8 cellular contexts compared by ENCODE assay signal in genomic region chr18:3511980-3512379, GRCh38.
A peak's percentile ranks its signal among the peaks of the same experiment; 100 is the strongest.
DNase-seq lines count a peak whose midpoint lies in the region; ATAC-seq and TF ChIP-seq lines count a peak whose summit lies in the region.

No MANE protein-coding gene starts in this region.

- H3K36me3 ChIP-seq in smooth muscle cell (ENCODE audit: low read depth) = no peaks in the 10 kb centered on the region

- no peaks in the 10 kb centered on the region for H3K79me2 ChIP-seq in smooth muscle cell (ENCODE audit: low read depth)

- peak overlapping the region; percentile 26 for H3K27ac ChIP-seq in smooth muscle cell (ENCODE audit: low read depth)

- H3K27ac Mint-ChIP-seq in activated T-cell treated with anti-CD3 and anti-CD28 coated beads, Interleukin-2, amount 50 U/mL, for 24 hours = no peak overlapping the region
- peak overlapping the region; percentile 77 for H3K27ac Mint-ChIP-seq in central memory CD8-positive, alpha-beta T cell (ENCODE audit: low read depth)

- H3K4me1 ChIP-seq in smooth muscle cell (ENCODE audit: low read depth) = peaks cover 13% of the 10 kb centered on the region

- no peaks in the 10 kb centered on the region for H3K27me3 Mint-ChIP-seq in activated T-cell treated with anti-CD3 and anti-CD28 coated beads, Interleukin-2, amount 50 U/mL, for 4 hours (ENCODE audit: low read depth)
- no peaks in the 10 kb centered on the region for H3K27me3 Mint-ChIP-seq in activated T-cell treated with anti-CD3 and anti-CD28 coated beads, Interleukin-2, amount 50 U/mL, for 24 hours
- H3K27me3 Mint-ChIP-seq in central memory CD8-positive, alpha-beta T cell = no peaks in the 10 kb centered on the region

- no peak overlapping the region for H3K4me3 Mint-ChIP-seq in activated T-cell treated with anti-CD3 and anti-CD28 coated beads, Interleukin-2, amount 50 U/mL, for 4 hours
- H3K4me3 Mint-ChIP-seq in activated T-cell treated with anti-CD3 and anti-CD28 coated beads, Interleukin-2, amount 50 U/mL, for 24 hours = no peak overlapping the region
- peak overlapping the region; percentile 45 for H3K4me3 Mint-ChIP-seq in central memory CD8-positive, alpha-beta T cell

- WGBS in smooth muscle cell (ENCODE audit: low lambda C conversion rate) = 4% methylated on average over 2 of the region's 2 CpGs

- H3K4me2 ChIP-seq in smooth muscle cell = peak overlapping the region; percentile 2

- H3F3A ChIP-seq in smooth muscle cell (ENCODE audit: low read depth) = peaks cover 13% of the 10 kb centered on the region

- H3K4me1 Mint-ChIP-seq in activated T-cell treated with anti-CD3 and anti-CD28 coated beads, Interleukin-2, amount 50 U/mL, for 4 hours (ENCODE audit: low read depth) = peaks cover 10% of the 10 kb centered on the region
- H3K4me1 Mint-ChIP-seq in activated T-cell treated with anti-CD3 and anti-CD28 coated beads, Interleukin-2, amount 50 U/mL, for 24 hours (ENCODE audit: low read depth) = peaks cover 24% of the 10 kb centered on the region
- H3K4me1 Mint-ChIP-seq in central memory CD8-positive, alpha-beta T cell = peaks cover 22% of the 10 kb centered on the region

- H3K4me3 ChIP-seq in smooth muscle cell = no peak overlapping the region

- no peaks in the 10 kb centered on the region for H3K36me3 Mint-ChIP-seq in activated T-cell treated with anti-CD3 and anti-CD28 coated beads, Interleukin-2, amount 50 U/mL, for 4 hours (ENCODE audit: insufficient read depth)
- no peaks in the 10 kb centered on the region for H3K36me3 Mint-ChIP-seq in activated T-cell treated with anti-CD3 and anti-CD28 coated beads, Interleukin-2, amount 50 U/mL, for 24 hours (ENCODE audit: low read depth)
- peaks cover 8% of the 10 kb centered on the region for H3K36me3 Mint-ChIP-seq in central memory CD8-positive, alpha-beta T cell (ENCODE audit: insufficient read depth)

- no peaks in the 10 kb centered on the region for H3K9me3 ChIP-seq in smooth muscle cell (replicated peaks; ENCODE audit: low read depth)

- TF ChIP-seq CTCF in smooth muscle cell (IDR thresholded peaks at IDR 0.05; ENCODE audit: borderline replicate concordance, insufficient read depth, poor library complexity, severe bottlenecking) = no peak

- H2AFZ ChIP-seq in smooth muscle cell (ENCODE audit: low read depth) = no peak overlapping the region

- H3K9ac ChIP-seq in smooth muscle cell (ENCODE audit: low read depth) = no peak overlapping the region

- no peaks in the 10 kb centered on the region for H3K9me3 Mint-ChIP-seq in activated T-cell treated with anti-CD3 and anti-CD28 coated beads, Interleukin-2, amount 50 U/mL, for 4 hours
- H3K9me3 Mint-ChIP-seq in activated T-cell treated with anti-CD3 and anti-CD28 coated beads, Interleukin-2, amount 50 U/mL, for 24 hours = no peaks in the 10 kb centered on the region
- no peaks in the 10 kb centered on the region for H3K9me3 Mint-ChIP-seq in central memory CD8-positive, alpha-beta T cell

- ATAC-seq in activated T-cell treated with anti-CD3 and anti-CD28 coated beads, Interleukin-2, amount 50 U/mL, for 4 hours = peak; percentile 69 to 77
- peak; percentile 97 for ATAC-seq in central memory CD8-positive, alpha-beta T cell (replicated peaks; ENCODE audit: extremely low read depth, poor library complexity, severe bottlenecking)
- no peak for ATAC-seq in HG02938 (IDR thresholded peaks at IDR 0.05; ENCODE audit: unreplicated experiment)

- H3K27me3 ChIP-seq in smooth muscle cell (ENCODE audit: low read depth) = no peaks in the 10 kb centered on the region

- H4K20me1 ChIP-seq in smooth muscle cell (ENCODE audit: low read depth) = peaks cover 2% of the 10 kb centered on the region

- DNase-seq in activated T-cell treated with anti-CD3 and anti-CD28 coated beads, Interleukin-2, amount 50 U/mL, for 4 hours = no peak
- DNase-seq in activated T-cell treated with anti-CD3 and anti-CD28 coated beads, Interleukin-2, amount 50 U/mL, for 24 hours = no peak
- DNase-seq in NCI-H82 treated with DMSO at 0.1 percent for 48 hours (lab: John Stamatoyannopoulos, UW; ENCODE audit: unreplicated experiment) (peak; percentile 37), smooth muscle cell (lab: John Stamatoyannopoulos, UW; ENCODE audit: unreplicated experiment) (no peak), GM19238 (ENCODE audit: insufficient read length, low spot score) (no peak), activated T-cell treated with anti-CD3 and anti-CD28 coated beads for 4 hours (no peak)
- DNase-seq in central memory CD8-positive, alpha-beta T cell (ENCODE audit: low spot score in 2 of 2) = peak in 1 of 2 donors; percentile 44
